ENCODE assay signal across 23 cellular contexts in the genomic region with DNA sequence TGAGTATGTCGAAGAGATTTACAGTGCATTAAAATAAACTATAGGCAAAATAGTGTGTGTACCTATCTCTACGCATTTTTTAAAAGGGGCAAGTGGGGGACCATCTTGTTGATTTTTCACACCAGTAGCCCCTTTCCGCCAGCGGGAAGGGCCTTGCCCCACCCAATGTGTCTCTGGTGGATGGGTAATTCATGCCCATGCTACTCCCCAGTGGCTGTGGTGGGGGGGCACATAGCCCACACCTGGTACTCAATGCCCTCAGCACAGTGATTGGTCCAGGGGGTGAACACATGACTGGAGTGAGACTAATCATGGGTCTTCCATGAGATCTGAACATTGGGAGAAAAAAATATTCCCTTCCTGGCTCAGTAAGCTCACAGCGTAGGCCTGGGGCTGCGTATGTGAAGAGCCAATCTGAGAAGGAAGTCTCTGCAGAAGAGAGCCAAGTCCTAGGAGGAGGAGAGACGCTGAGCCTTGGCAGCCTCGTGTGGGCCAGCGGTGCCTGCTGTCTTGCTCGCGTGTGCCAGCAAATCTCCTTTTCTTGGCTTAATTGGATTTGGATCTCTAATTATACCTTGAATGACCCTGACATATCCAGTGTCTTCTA.
DNase-seq lines count a peak whose midpoint lies in the region; TF ChIP-seq lines count a peak whose summit lies in the region.
"Had no signal": no experiment of that assay in that cellular context is flagged by ENCODE, and none has a peak within 500 bp of the region (broad histone marks: within the 10 kb centered on the region; RNA-seq: fewer than 3 reads in every experiment).

No MANE protein-coding gene starts in this region.

- TF ChIP-seq CTCF in glutamatergic neuron (IDR thresholded peaks at IDR 0.05; ENCODE audit: partially characterized antibody, unreplicated experiment) (no peak), vagina (IDR thresholded peaks at IDR 0.05) (no peak)

- peaks cover 32% of the 10 kb centered on the region for H3K4me1 ChIP-seq in vagina
- no peaks in the 10 kb centered on the region for H3K4me1 ChIP-seq in effector memory CD4-positive, alpha-beta T cell (ENCODE audit: control insufficient read depth, insufficient read depth, low read length, poor library complexity, severe bottlenecking)
- H3K4me1 ChIP-seq: breast epithelium had no signal

- H3K27me3 ChIP-seq in vagina, result no peaks in the 10 kb centered on the region
- no peaks in the 10 kb centered on the region for H3K27me3 ChIP-seq in effector memory CD4-positive, alpha-beta T cell (replicated peaks; ENCODE audit: control insufficient read depth, insufficient read depth, low read length, poor library complexity, severe bottlenecking)
- H3K27me3 ChIP-seq: adrenal gland, breast epithelium, hepatocyte, tibial nerve had no signal

- intact Hi-C loops in vagina (cut with DNase I), result no loop called here

- H3K4me3 ChIP-seq in vagina, result no peak overlapping the region
- no peak overlapping the region for H3K4me3 ChIP-seq in effector memory CD4-positive, alpha-beta T cell (ENCODE audit: insufficient read depth, low read depth, low read length, poor library complexity, severe bottlenecking)
- H3K4me3 ChIP-seq: adrenal gland, breast epithelium, hepatocyte, skin epidermis, tibial nerve had no signal

- peaks cover 21% of the 10 kb centered on the region for H3K9me3 Mint-ChIP-seq in glutamatergic neuron (ENCODE audit: unreplicated experiment)
- H3K9me3 Mint-ChIP-seq in immature natural killer cell, result peaks cover 0 to 7% (median under 1%) of the 10 kb centered on the region in 6 donors
- H3K9me3 Mint-ChIP-seq: natural killer cell had no signal

- no peak for TF ChIP-seq POLR2A in vagina (IDR thresholded peaks at IDR 0.05)

- H3K27ac ChIP-seq in vagina, result peak overlapping the region; percentile 74
- H3K27ac ChIP-seq in effector memory CD4-positive, alpha-beta T cell (ENCODE audit: insufficient read depth, low read length, poor library complexity, severe bottlenecking), result no peak overlapping the region
- H3K27ac ChIP-seq: hepatocyte had no signal

- peaks cover 14% of the 10 kb centered on the region for H3K27me3 Mint-ChIP-seq in glutamatergic neuron (ENCODE audit: unreplicated experiment)
- H3K27me3 Mint-ChIP-seq in immature natural killer cell (ENCODE audit: low read depth in 3 of 3), result peaks cover 2 to 5% (median 2%) of the 10 kb centered on the region in 3 donors

- H3K36me3 ChIP-seq in vagina, result no peaks in the 10 kb centered on the region
- H3K36me3 ChIP-seq in effector memory CD4-positive, alpha-beta T cell (ENCODE audit: control insufficient read depth, insufficient read depth, low read length), result no peaks in the 10 kb centered on the region
- H3K36me3 ChIP-seq: adrenal gland, breast epithelium had no signal

- H3K4me3 Mint-ChIP-seq in glutamatergic neuron (ENCODE audit: unreplicated experiment) (no peak overlapping the region), immature natural killer cell (no peak overlapping the region)
- H3K4me3 Mint-ChIP-seq: dendritic cell treated with granulocyte-macrophage colony-stimulating factor and Interleukin-4, amounts not matched to agents 40 ng/mL and 50 ng/mL, for 4 days; memory B cell; natural killer cell had no signal

- H3K27ac Mint-ChIP-seq in glutamatergic neuron (ENCODE audit: unreplicated experiment), result peak overlapping the region; percentile 97
- no peak overlapping the region for H3K27ac Mint-ChIP-seq in immature natural killer cell
- H3K27ac Mint-ChIP-seq: dendritic cell treated with granulocyte-macrophage colony-stimulating factor and Interleukin-4, amounts not matched to agents 40 ng/mL and 50 ng/mL, for 4 days; memory B cell; natural killer cell had no signal

- H3K9me3 ChIP-seq in vagina, result no peaks in the 10 kb centered on the region
- no peaks in the 10 kb centered on the region for H3K9me3 ChIP-seq in effector memory CD4-positive, alpha-beta T cell (ENCODE audit: control insufficient read depth, low read length)
- H3K9me3 ChIP-seq: adrenal gland had no signal

- peaks cover 25% of the 10 kb centered on the region for H3K36me3 Mint-ChIP-seq in glutamatergic neuron (ENCODE audit: unreplicated experiment)
- no peaks in the 10 kb centered on the region for H3K36me3 Mint-ChIP-seq in immature natural killer cell
- H3K36me3 Mint-ChIP-seq: natural killer cell had no signal

- H3K4me1 Mint-ChIP-seq in glutamatergic neuron (ENCODE audit: low read depth, unreplicated experiment), result peaks cover 25% of the 10 kb centered on the region
- no peaks in the 10 kb centered on the region for H3K4me1 Mint-ChIP-seq in immature natural killer cell
- H3K4me1 Mint-ChIP-seq: memory B cell, natural killer cell had no signal

- DNase-seq in activated naive CD4-positive, alpha-beta T cell treated with anti-CD3 and anti-CD28 coated beads, Interleukin-2, amount 50 U/mL, for 16 hours, result peak; percentile 2
- DNase-seq in activated naive CD4-positive, alpha-beta T cell treated with Interleukin-2 at 50 U/mL for 16 hours, result no peak
- peak; percentile 5 for DNase-seq in glutamatergic neuron
- peak; percentile 39 for DNase-seq in mesenteric fat pad (ENCODE audit: low spot score)
- DNase-seq in vagina (ENCODE audit: extremely low spot score in 2 of 2), result no peak
- DNase-seq in immature natural killer cell, result no peak
- DNase-seq in effector memory CD4-positive, alpha-beta T cell, result no peak
- no peak for DNase-seq in HK-2 (ENCODE audit: unreplicated experiment)
- DNase-seq: activated CD4-positive, alpha-beta T cell treated with anti-CD3 and anti-CD28 coated beads for 4 hours; C1 segment of cervical spinal cord; EL; natural killer cell; NCI-H1105 treated with DMSO at 0.1 percent for 48 hours; NCI-H2081 treated with DMSO at 0.1 percent for 48 hours; NCI-H524; stimulated activated naive CD4-positive, alpha-beta T cell had no signal

Comparison
In these comparisons a context has a peak if more than half of its experiments do, and no peak if none do; other contexts are left out.
1. DNase-seq: peak in activated naive CD4-positive, alpha-beta T cell treated with anti-CD3 and anti-CD28 coated beads, Interleukin-2, amount 50 U/mL, for 16 hours (single experiment), glutamatergic neuron (single experiment) and mesenteric fat pad (single experiment); none in activated naive CD4-positive, alpha-beta T cell treated with Interleukin-2 at 50 U/mL for 16 hours (single experiment), vagina (0 of 2), immature natural killer cell (0 of 3), effector memory CD4-positive, alpha-beta T cell (0 of 3) and HK-2 (single experiment).